In genomic region chr10:33193867-33194521, GRCh38 we compare ENCODE assay signal across 10 cellular contexts.
DNase-seq lines count a peak whose midpoint lies in the region; ATAC-seq, FAIRE-seq and TF ChIP-seq lines count a peak whose summit lies in the region.
"Had no signal": no experiment of that assay in that cellular context is flagged by ENCODE, and none has a peak within 500 bp of the region (broad histone marks: within the 10 kb centered on the region; RNA-seq: fewer than 3 reads in every experiment).

No MANE protein-coding gene starts in this region.

- no peaks in the 10 kb centered on the region for H3K36me3 ChIP-seq in A673 (ENCODE audit: insufficient read depth, low read length, poor library complexity, severe bottlenecking)
- H3K36me3 ChIP-seq: neutrophil had no signal

- peaks cover 67% of the 10 kb centered on the region for H3K4me1 ChIP-seq in A673 (ENCODE audit: insufficient read depth, low read length, poor library complexity, severe bottlenecking)

- intact Hi-C loops in A673 (cut with micrococcal nuclease; ENCODE audit: unreplicated experiment), result loop anchor here (1.0 to 10.0 kb wide), 5 partner anchors 77 to 1443 kb away; no protein-coding TSS in a partner anchor

- TF ChIP-seq POLR2A in NB4 (IDR thresholded peaks at IDR 0.05; ENCODE audit: extremely low read depth, insufficient read length), result no peak

- TF ChIP-seq CTCF in A673 (conservative IDR thresholded peaks at IDR 0.05; ENCODE audit: low read depth, low read length) (no peak), NB4 (IDR thresholded peaks at IDR 0.05; ENCODE audit: low read depth, low read length) (no peak), mesothelial cell of epicardium (IDR thresholded peaks at IDR 0.05; ENCODE audit: unreplicated experiment) (no peak)

- no peak for FAIRE-seq in GM19239 (lab: Jason Lieb, UNC)
- FAIRE-seq: HTR-8/SVneo had no signal

- no peak overlapping the region for H3K4me3 ChIP-seq in A673 (ENCODE audit: low read depth, low read length, poor library complexity, severe bottlenecking)
- H3K4me3 ChIP-seq in NB4 (ENCODE audit: low read depth, low read length), result no peak overlapping the region

- H3K27me3 ChIP-seq in A673 (replicated peaks; ENCODE audit: insufficient read depth, low read depth, low read length, poor library complexity), result no peaks in the 10 kb centered on the region

- peak overlapping the region; percentile 73 for H3K27ac Mint-ChIP-seq in mesothelial cell of epicardium

- no peaks in the 10 kb centered on the region for H3K9me3 Mint-ChIP-seq in mesothelial cell of epicardium

- H3K27ac ChIP-seq in A673 (ENCODE audit: low read depth, low read length, poor library complexity, severe bottlenecking) (no peak overlapping the region), epithelial cell of prostate (peak overlapping the region; percentile 45)
- H3K27ac ChIP-seq: neutrophil had no signal

- H3K27me3 Mint-ChIP-seq in mesothelial cell of epicardium (ENCODE audit: low read depth), result no peaks in the 10 kb centered on the region

- BruUV-seq in A673 (replicated peaks; lab: Mats Ljungman, UMichigan), result no TSS peak

- H3K36me3 Mint-ChIP-seq in mesothelial cell of epicardium, result peaks cover 19% of the 10 kb centered on the region

- ATAC-seq in HG02852 (IDR thresholded peaks at IDR 0.05; ENCODE audit: unreplicated experiment), result no peak
- ATAC-seq in HG02970 (IDR thresholded peaks at IDR 0.05; ENCODE audit: low FRiP score, unreplicated experiment), result no peak

- CTCF ChIA-PET in A673 (lab: Charles Lee), result interaction anchor here (0.6 to 1.5 kb wide), 5 partner anchors 23 to 140 kb away, joined by 3 to 10 read pairs (median 5); partner anchors contain the start of gene NRP1

- peaks cover 35% of the 10 kb centered on the region for H3K4me1 Mint-ChIP-seq in mesothelial cell of epicardium

- DNase-seq in A673 (ENCODE audit: low spot score) (peak; percentile 50), NB4 (ENCODE audit: low read depth) (peak; percentile 18), epithelial cell of prostate (ENCODE audit: low read depth, low spot score) (peak; percentile 43), mesothelial cell of epicardium (ENCODE audit: low spot score in 2 of 2, unreplicated experiment in 2 of 2) (no peak), GM19239 (ENCODE audit: insufficient read length, low spot score) (no peak), middle frontal gyrus (ENCODE audit: extremely low spot score, low spot score) (no peak)

- H3K4me3 Mint-ChIP-seq in mesothelial cell of epicardium, result no peak overlapping the region

- POLR2A ChIA-PET in A673 (lab: Charles Lee; ENCODE audit: low non-redundant PET), result interaction anchor here (0.7 kb wide), 1 partner anchor 94 kb away, joined by 3 read pairs; no protein-coding TSS in a partner anchor

- no peaks in the 10 kb centered on the region for H3K9me3 ChIP-seq in A673 (ENCODE audit: low read depth, low read length, poor library complexity, severe bottlenecking)
- H3K9me3 ChIP-seq: neutrophil had no signal

Comparison
In these comparisons a context has a peak if more than half of its experiments do, and no peak if none do; other contexts are left out.
1. DNase-seq: peak in A673 (single experiment), NB4 (single experiment) and epithelial cell of prostate (single experiment); none in mesothelial cell of epicardium (0 of 2), GM19239 (single experiment) and middle frontal gyrus (single experiment).